In genomic region chr17:19341641-19342610, GRCh38 we compare ENCODE assay signal across 12 cellular contexts. TPM values are rescaled to one million over a fixed set of nuclear protein-coding genes. Genes with fewer than 3 reads are reported as not detected.
A peak's percentile ranks its signal among the peaks of the same experiment; 100 is the strongest.
DNase-seq lines count a peak whose midpoint lies in the region; ATAC-seq and TF ChIP-seq lines count a peak whose summit lies in the region.
"Had no signal": no experiment of that assay in that cellular context is flagged by ENCODE, and none has a peak within 500 bp of the region (broad histone marks: within the 10 kb centered on the region; RNA-seq: fewer than 3 reads in every experiment).

No MANE protein-coding gene starts in this region.

- no peaks in the 10 kb centered on the region for H3K9me3 ChIP-seq in Peyer's patch

- DNase-seq in ELF-1 (ENCODE audit: low read depth, low spot score) (peak; percentile 60), Peyer's patch (peak in 2 of 3 donors; percentile 40), fibroblast of villous mesenchyme (ENCODE audit: low read depth) (peak; percentile 70), sciatic nerve (ENCODE audit: low spot score) (peak; percentile 55), dedifferentiated amniotic fluid mesenchymal stem cell (ENCODE audit: extremely low spot score) (no peak)
- no peak for DNase-seq in activated CD4-positive, alpha-beta T cell treated with anti-CD3 and anti-CD28 coated beads for 1 hour
- DNase-seq: activated CD4-positive, alpha-beta T cell treated with anti-CD3 and anti-CD28 coated beads, Interleukin-2, amount 10 ng/mL, durations not matched to agents 24 days and 14 days; effector CD8-positive, alpha-beta T cell; hippocampal formation; stimulated activated CD4-positive, alpha-beta T cell treated with anti-CD3 and anti-CD28 coated beads, Interleukin-12 subunit alpha, Interleukin-12 subunit beta, amount 100 ng/mL, for 4 hours; stimulated activated CD8-positive, alpha-beta memory T cell treated with anti-CD3 and anti-CD28 coated beads, Interleukin-4, amount 100 ng/mL, for 48 hours had no signal

- TF ChIP-seq CTCF in Peyer's patch (IDR thresholded peaks at IDR 0.05) (no peak), fibroblast of villous mesenchyme (IDR thresholded peaks at IDR 0.05; ENCODE audit: insufficient read depth, low read depth, low read length) (no peak)

- ATAC-seq in sciatic nerve (peak; percentile 15), GM18873 (IDR thresholded peaks at IDR 0.05; ENCODE audit: low FRiP score, unreplicated experiment) (no peak)

- no peaks in the 10 kb centered on the region for H3K27me3 ChIP-seq in Peyer's patch

- intact Hi-C loops in sciatic nerve (cut with DNase I) = no loop called here

- no peak for TF ChIP-seq POLR2A in Peyer's patch (IDR thresholded peaks at IDR 0.05)

- H3K4me3 ChIP-seq in Peyer's patch (no peak overlapping the region), fibroblast of villous mesenchyme (ENCODE audit: low read depth, low read length) (no peak overlapping the region)

- no peaks in the 10 kb centered on the region for H3K36me3 ChIP-seq in Peyer's patch

- H3K27ac ChIP-seq in Peyer's patch = peak overlapping the region in 1 of 4 donors; percentile 25

- peaks cover 0 to 14% (median 1%) of the 10 kb centered on the region in 4 donors for H3K4me1 ChIP-seq in Peyer's patch

RNA-seq across cellular contexts. Expression of gene B9D1, which starts 20.6 kb away (rescaled TPM):
- total RNA-seq in Peyer's patch (10 to 100 TPM in 1 of 4 donors, 1 to 10 TPM in 2, not detected in 1; 4.5 to 15.7 (median 5.6) TPM), fibroblast of villous mesenchyme (40.2 and 42.5 TPM in 2 replicates), sciatic nerve (19.8 TPM)

RNA-seq across cellular contexts. Expression of gene MAPK7, which starts 36.4 kb away (rescaled TPM):
- total RNA-seq in Peyer's patch (10 to 100 TPM; 35.0 to 60.7 (median 46.5) TPM), fibroblast of villous mesenchyme (14.7 and 24.2 TPM in 2 replicates), sciatic nerve (28.2 TPM)

RNA-seq across cellular contexts. Expression of gene MFAP4, which starts 45.1 kb away (rescaled TPM):
- total RNA-seq in Peyer's patch (10 to 100 TPM; 12.6 to 70.8 (median 43.9) TPM), fibroblast of villous mesenchyme (17.7 and 28.7 TPM in 2 replicates), sciatic nerve (115 TPM)
- total RNA-seq: activated CD4-positive, alpha-beta T cell treated with anti-CD3 and anti-CD28 coated beads, Interleukin-2, amount 10 ng/mL, durations not matched to agents 24 days and 14 days had no signal

Comparison
In these comparisons a context has a peak if more than half of its experiments do, and no peak if none do; other contexts are left out.
1. DNase-seq: peak in ELF-1 (single experiment), Peyer's patch (2 of 3), fibroblast of villous mesenchyme (single experiment) and sciatic nerve (single experiment); none in activated CD4-positive, alpha-beta T cell treated with anti-CD3 and anti-CD28 coated beads for 1 hour (single experiment) and dedifferentiated amniotic fluid mesenchymal stem cell (single experiment).